ENCODE assay signal across 25 cellular contexts in genomic region chr20:50396623-50397022, GRCh38.
DNase-seq lines count a peak whose midpoint lies in the region; ATAC-seq and TF ChIP-seq lines count a peak whose summit lies in the region.
"Had no signal": no experiment of that assay in that cellular context is flagged by ENCODE, and none has a peak within 500 bp of the region (broad histone marks: within the 10 kb centered on the region; RNA-seq: fewer than 3 reads in every experiment).

No MANE protein-coding gene starts in this region.

- H3K27me3 ChIP-seq in right atrium auricular region: no peaks in the 10 kb centered on the region
- no peaks in the 10 kb centered on the region for H3K27me3 ChIP-seq in gastroesophageal sphincter
- H3K27me3 ChIP-seq in gastrocnemius medialis: no peaks in the 10 kb centered on the region
- no peaks in the 10 kb centered on the region for H3K27me3 ChIP-seq in PC-3 (ENCODE audit: low read length)
- no peaks in the 10 kb centered on the region for H3K27me3 ChIP-seq in colonic mucosa
- H3K27me3 ChIP-seq: dorsolateral prefrontal cortex, tibial nerve had no signal

- CTCF ChIA-PET in PC-3 (lab: Charles Lee): interaction anchor here (0.6 kb wide), 1 partner anchor 42 kb away, joined by 3 read pairs; no protein-coding TSS in a partner anchor

- ATAC-seq in left ventricle myocardium superior (no peak), gastroesophageal sphincter (no peak), gastrocnemius medialis (no peak), GM21526 (IDR thresholded peaks at IDR 0.05; ENCODE audit: low FRiP score, unreplicated experiment) (no peak), PC-3 (no peak)
- ATAC-seq: GM23338 had no signal

- H3K27ac ChIP-seq in right atrium auricular region: peak overlapping the region; percentile 92
- peak overlapping the region; percentile 85 to 92 (median 89) for H3K27ac ChIP-seq in gastroesophageal sphincter
- peak overlapping the region; percentile 93 to 100 (median 96) for H3K27ac ChIP-seq in gastrocnemius medialis
- H3K27ac ChIP-seq in PC-3 (ENCODE audit: low read length): no peak overlapping the region
- H3K27ac ChIP-seq in colonic mucosa: no peak overlapping the region
- H3K27ac ChIP-seq: BLaER1, PC-9, skin epidermis had no signal

- no peak for TF ChIP-seq POLR2A in gastroesophageal sphincter (IDR thresholded peaks at IDR 0.05)
- no peak for TF ChIP-seq POLR2A in gastrocnemius medialis (IDR thresholded peaks at IDR 0.05)

- H3K4me3 ChIP-seq in right atrium auricular region (no peak overlapping the region), gastroesophageal sphincter (no peak overlapping the region), gastrocnemius medialis (no peak overlapping the region), PC-3 (ENCODE audit: low read length) (no peak overlapping the region), colonic mucosa (no peak overlapping the region)
- H3K4me3 ChIP-seq: BLaER1, dorsolateral prefrontal cortex, GM23338, PC-9, skin epidermis, tibial nerve had no signal

- H4K20me1 ChIP-seq in PC-3 (ENCODE audit: low read length): no peaks in the 10 kb centered on the region
- H4K20me1 ChIP-seq: BLaER1 had no signal

- DNase-seq in right atrium auricular region (ENCODE audit: low spot score) (no peak), left ventricle myocardium superior (no peak), gastrocnemius medialis (no peak), PC-3 (no peak), colonic mucosa (no peak)
- DNase-seq: activated B cell treated with CpG ODN at 0.5 μM for 24 hours; activated CD4-positive, alpha-beta T cell treated with anti-CD3 and anti-CD28 coated beads, Interleukin-2, amount 50 U/mL, for 1 hour; activated naive CD4-positive, alpha-beta T cell treated with anti-CD3 and anti-CD28 coated beads, Interleukin-2, amount 50 U/mL, for 16 hours; caudate nucleus; DMS53; dorsolateral prefrontal cortex; HFFc6; mesendoderm; NCI-H1105; NCI-H1930; NCI-H526; NK-92 treated with Interleukin-12 subunit alpha and Interleukin-12 subunit beta, amount 100 ng/mL, for 24 hours; PC-9; SHP77 treated with DMSO at 0.1 percent for 48 hours had no signal

- H3K4me1 ChIP-seq in right atrium auricular region (peaks cover 3 to 63% of the 10 kb centered on the region in 2 donors), gastroesophageal sphincter (peaks cover 0 to 72% (median 37%) of the 10 kb centered on the region in 3 donors), gastrocnemius medialis (peaks cover 65 to 68% of the 10 kb centered on the region in 2 donors), PC-3 (ENCODE audit: insufficient read depth, low read length) (peaks cover 24% of the 10 kb centered on the region), colonic mucosa (no peaks in the 10 kb centered on the region)

- intact Hi-C loops in left ventricle myocardium superior (cut with micrococcal nuclease) (no loop called here), gastrocnemius medialis (cut with DNase I; ENCODE audit: low total_unique reads) (loop anchor here (5.0 kb wide), 2 partner anchors 104 to 119 kb away; no protein-coding TSS in a partner anchor), PC-3 (cut with micrococcal nuclease) (no loop called here), colonic mucosa (cut with DNase I) (no loop called here)

- 80 to 87% methylated on average over 1 to 3 of the region's 6 CpGs for WGBS in gastroesophageal sphincter (ENCODE audit: low coverage in 1 of 2), 2 donors

- TF ChIP-seq EP300 in gastroesophageal sphincter (IDR thresholded peaks at IDR 0.05): no peak

- no peaks in the 10 kb centered on the region for H3K79me2 ChIP-seq in PC-3 (ENCODE audit: low read length)

- no peak overlapping the region for H3K9ac ChIP-seq in PC-3 (ENCODE audit: low read length)
- no peak overlapping the region for H3K9ac ChIP-seq in colonic mucosa (ENCODE audit: low read depth in 2 of 2, low read length in 2 of 2)
- H3K9ac ChIP-seq: BLaER1 had no signal

- POLR2A ChIA-PET in PC-3 (lab: Charles Lee; ENCODE audit: unreplicated experiment): no interaction called here

- H3K9me3 ChIP-seq in right atrium auricular region (no peaks in the 10 kb centered on the region), gastroesophageal sphincter (no peaks in the 10 kb centered on the region), gastrocnemius medialis (no peaks in the 10 kb centered on the region), PC-3 (ENCODE audit: low read length) (no peaks in the 10 kb centered on the region), colonic mucosa (no peaks in the 10 kb centered on the region)
- H3K9me3 ChIP-seq: BLaER1, tibial nerve had no signal

- in situ Hi-C loops in gastrocnemius medialis (cut with MboI; ENCODE audit: low sequenced_read_pairs in 4 of 4): loop anchor here in 1 of 4 donors (25.0 kb wide), 1 partner anchor 109 kb away; no protein-coding TSS in a partner anchor

- H2AFZ ChIP-seq in PC-3 (ENCODE audit: low read length): no peak overlapping the region
- H2AFZ ChIP-seq: GM23338, PC-9 had no signal

- no TSS peak for BruUV-seq in PC-3 (replicated peaks; lab: Mats Ljungman, UMichigan)

- no peaks in the 10 kb centered on the region for H3K9me2 ChIP-seq in PC-3 (replicated peaks; ENCODE audit: low read length)

- TF ChIP-seq CTCF in right atrium auricular region (IDR thresholded peaks at IDR 0.05) (no peak), gastroesophageal sphincter (IDR thresholded peaks at IDR 0.05) (no peak), gastrocnemius medialis (IDR thresholded peaks at IDR 0.05 in 4 of 5, conservative IDR thresholded peaks at IDR 0.05 in 1 of 5) (no peak), PC-3 (conservative IDR thresholded peaks at IDR 0.05; ENCODE audit: low read depth, low read length) (no peak), colonic mucosa (IDR thresholded peaks at IDR 0.05) (no peak)

- H3K36me3 ChIP-seq in right atrium auricular region: no peaks in the 10 kb centered on the region
- no peaks in the 10 kb centered on the region for H3K36me3 ChIP-seq in gastroesophageal sphincter
- H3K36me3 ChIP-seq in gastrocnemius medialis: no peaks in the 10 kb centered on the region
- no peaks in the 10 kb centered on the region for H3K36me3 ChIP-seq in PC-3 (ENCODE audit: low read depth, low read length)
- no peaks in the 10 kb centered on the region for H3K36me3 ChIP-seq in colonic mucosa
- H3K36me3 ChIP-seq: BLaER1, tibial nerve had no signal

- H3K4me2 ChIP-seq in PC-3 (ENCODE audit: low read length): no peak overlapping the region
- H3K4me2 ChIP-seq: BLaER1, GM23338, PC-9 had no signal

- no peaks in the 10 kb centered on the region for H3F3A ChIP-seq in PC-3 (ENCODE audit: low read length, unreplicated experiment)

Comparison
In these comparisons a context has a peak if more than half of its experiments do, and no peak if none do; other contexts are left out.
1. H3K27ac ChIP-seq: peak in right atrium auricular region (2 of 2), gastroesophageal sphincter (4 of 4) and gastrocnemius medialis (4 of 4); none in PC-3 (single experiment) and colonic mucosa (single experiment).